In genomic region chr12:19382111-19382526, GRCh38 we compare ENCODE assay signal across 8 cellular contexts. TPM values are rescaled to one million over a fixed set of nuclear protein-coding genes. Genes with fewer than 3 reads are reported as not detected.
A peak's percentile ranks its signal among the peaks of the same experiment; 100 is the strongest.
DNase-seq lines count a peak whose midpoint lies in the region; ATAC-seq and TF ChIP-seq lines count a peak whose summit lies in the region.

No MANE protein-coding gene starts in this region.

- 13% methylated on average over 4 of the region's 4 CpGs for WGBS in smooth muscle cell (ENCODE audit: low lambda C conversion rate)

- H2AFZ ChIP-seq in smooth muscle cell (ENCODE audit: low read depth), result no peak overlapping the region

- H3K27me3 ChIP-seq in smooth muscle cell (ENCODE audit: low read depth), result no peaks in the 10 kb centered on the region

- POLR2A ChIA-PET in RWPE1 (lab: Yijun Ruan, JAX; ENCODE audit: low non-redundant PET), result no interaction called here

- H3K9me3 ChIP-seq in smooth muscle cell (replicated peaks; ENCODE audit: low read depth), result no peaks in the 10 kb centered on the region

- no peaks in the 10 kb centered on the region for H3K36me3 ChIP-seq in smooth muscle cell (ENCODE audit: low read depth)

- H3K4me3 ChIP-seq in choroid plexus epithelial cell (ENCODE audit: low read depth, low read length), result no peak overlapping the region
- H3K4me3 ChIP-seq in smooth muscle cell, result no peak overlapping the region

- DNase-seq in activated T-cell treated with anti-CD3 and anti-CD28 coated beads for 1 hour (ENCODE audit: low read depth) (peak; percentile 9), RWPE1 (ENCODE audit: low spot score) (peak; percentile 53), choroid plexus epithelial cell (ENCODE audit: low read depth) (peak; percentile 94), smooth muscle cell (lab: John Stamatoyannopoulos, UW; ENCODE audit: unreplicated experiment) (no peak), DMS79 treated with DMSO at 0.1 percent for 48 hours (lab: John Stamatoyannopoulos, UW) (no peak), cortex of kidney (lab: John Stamatoyannopoulos, UW) (no peak)
- DNase-seq in activated T-cell treated with anti-CD3 and anti-CD28 coated beads, Interleukin-2, amount 50 U/mL, for 1 hour, result no peak

- H3F3A ChIP-seq in smooth muscle cell (ENCODE audit: low read depth), result no peaks in the 10 kb centered on the region

- no peak overlapping the region for H3K9ac ChIP-seq in smooth muscle cell (ENCODE audit: low read depth)

- CTCF ChIA-PET in RWPE1 (lab: Yijun Ruan, JAX), result no interaction called here

- H3K4me2 ChIP-seq in smooth muscle cell, result peak overlapping the region; percentile 56

- H3K79me2 ChIP-seq in smooth muscle cell (ENCODE audit: low read depth), result no peaks in the 10 kb centered on the region

- TF ChIP-seq CTCF in RWPE1 (conservative IDR thresholded peaks at IDR 0.05; ENCODE audit: low read depth) (no peak), choroid plexus epithelial cell (conservative IDR thresholded peaks at IDR 0.05; ENCODE audit: low read depth, low read length) (no peak), smooth muscle cell (IDR thresholded peaks at IDR 0.05; ENCODE audit: borderline replicate concordance, insufficient read depth, poor library complexity, severe bottlenecking) (no peak)

- no peaks in the 10 kb centered on the region for H4K20me1 ChIP-seq in smooth muscle cell (ENCODE audit: low read depth)

- ATAC-seq in HG02852 (IDR thresholded peaks at IDR 0.05; ENCODE audit: unreplicated experiment), result peak; percentile 97

- H3K27ac ChIP-seq in RWPE1 (no peak overlapping the region), smooth muscle cell (ENCODE audit: low read depth) (peak overlapping the region; percentile 78)

- peaks cover 10% of the 10 kb centered on the region for H3K4me1 ChIP-seq in smooth muscle cell (ENCODE audit: low read depth)

RNA-seq across cellular contexts. Expression of gene AEBP2, which starts 57.2 kb away (rescaled TPM):
- 23.3 and 24.5 TPM in 2 replicates for total RNA-seq in smooth muscle cell
- polyA plus RNA-seq in smooth muscle cell, result 7.4 and 7.6 TPM in 2 replicates

Comparison
In these comparisons a context has a peak if more than half of its experiments do, and no peak if none do; other contexts are left out.
1. DNase-seq: peak in activated T-cell treated with anti-CD3 and anti-CD28 coated beads for 1 hour (single experiment), RWPE1 (single experiment) and choroid plexus epithelial cell (single experiment); none in activated T-cell treated with anti-CD3 and anti-CD28 coated beads, Interleukin-2, amount 50 U/mL, for 1 hour (single experiment), smooth muscle cell (single experiment), DMS79 treated with DMSO at 0.1 percent for 48 hours (single experiment) and cortex of kidney (single experiment).